Comparison of ENCODE assay signal across 8 cellular contexts in the genomic region with DNA sequence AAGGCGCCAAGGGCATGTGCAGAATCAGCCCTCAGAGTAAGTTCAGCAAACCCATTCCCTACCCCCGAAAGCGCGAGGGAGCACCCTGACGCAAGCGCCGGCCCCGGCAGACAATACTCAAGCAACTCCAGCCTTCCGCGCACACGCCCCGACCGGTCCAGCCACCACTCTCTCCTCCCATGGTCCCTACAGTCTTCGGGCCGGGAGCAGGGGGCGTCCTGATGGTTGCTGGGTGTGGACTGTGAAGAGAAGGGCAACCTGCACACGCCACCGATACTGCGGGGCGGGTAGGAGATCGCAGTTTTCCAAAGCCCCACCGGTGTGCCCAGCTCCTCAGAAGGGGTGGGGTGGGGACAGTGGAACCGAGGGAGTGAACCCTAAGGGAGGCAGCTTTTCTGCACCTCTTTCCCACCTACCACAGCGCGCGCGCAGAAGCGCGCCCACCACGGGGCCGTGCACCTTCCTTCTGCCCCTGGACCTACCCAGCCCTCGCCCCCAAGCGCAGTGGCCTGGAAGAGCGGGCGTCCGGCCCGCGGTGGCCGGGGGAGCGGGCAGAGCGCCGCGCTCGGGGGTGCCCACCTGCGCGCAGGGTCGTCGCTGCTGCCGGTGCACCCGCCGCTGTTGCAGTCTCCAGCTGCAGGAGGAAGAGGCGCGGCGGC.
DNase-seq lines count a peak whose midpoint lies in the region; ATAC-seq and TF ChIP-seq lines count a peak whose summit lies in the region.

No MANE protein-coding gene starts in this region.

- H3K9me3 ChIP-seq in AG04450 (ENCODE audit: control insufficient read depth, insufficient read depth, low read length) (no peaks in the 10 kb centered on the region), WERI-Rb-1 (ENCODE audit: severe bottlenecking) (no peaks in the 10 kb centered on the region), suprapubic skin (no peaks in the 10 kb centered on the region)

- WGBS in suprapubic skin, result 64% methylated on average over 18 of the region's 54 CpGs

- no peak for TF ChIP-seq EP300 in suprapubic skin (IDR thresholded peaks at IDR 0.05)

- H3K27me3 Mint-ChIP-seq in dendritic cell treated with granulocyte-macrophage colony-stimulating factor and Interleukin-4, amounts not matched to agents 40 ng/mL and 50 ng/mL, for 4 days, result peaks cover 25% of the 10 kb centered on the region

- no peak for TF ChIP-seq CTCF in AG04450 (IDR thresholded peaks at IDR 0.05; ENCODE audit: low read depth, low read length)
- TF ChIP-seq CTCF in WERI-Rb-1 (IDR thresholded peaks at IDR 0.05; ENCODE audit: low read depth, low read length), result no peak
- no peak for TF ChIP-seq CTCF in suprapubic skin (IDR thresholded peaks at IDR 0.05)

- H3K27me3 ChIP-seq in AG04450 (ENCODE audit: control insufficient read depth, insufficient read depth, low read length) (no peaks in the 10 kb centered on the region), WERI-Rb-1 (ENCODE audit: insufficient read depth, low read depth, severe bottlenecking) (peaks cover 7% of the 10 kb centered on the region), suprapubic skin (no peaks in the 10 kb centered on the region)

- H3K4me3 ChIP-seq in AG04450 (ENCODE audit: low read depth, low read length), result peak overlapping the region; percentile 77
- H3K4me3 ChIP-seq in WERI-Rb-1 (ENCODE audit: low read depth, low read length), result peak overlapping the region; percentile 56
- peak overlapping the region; percentile 70 for H3K4me3 ChIP-seq in suprapubic skin

- H3K36me3 ChIP-seq in WERI-Rb-1, result no peaks in the 10 kb centered on the region; the same call in 1 of the 2 replicates
- no peaks in the 10 kb centered on the region for H3K36me3 ChIP-seq in suprapubic skin

- intact Hi-C loops in dendritic cell treated with granulocyte-macrophage colony-stimulating factor and Interleukin-4, amounts not matched to agents 40 ng/mL and 50 ng/mL, for 4 days (cut with micrococcal nuclease), result loop anchor here (5.0 kb wide), 1 partner anchor 49 kb away; no protein-coding TSS in a partner anchor

- H3K9me3 Mint-ChIP-seq in dendritic cell treated with granulocyte-macrophage colony-stimulating factor and Interleukin-4, amounts not matched to agents 40 ng/mL and 50 ng/mL, for 4 days, result no peaks in the 10 kb centered on the region

- CTCF ChIA-PET in AG04450 (lab: Charles Lee), result interaction anchor here (0.5 to 1.2 kb wide), 2 partner anchors 28 to 525 kb away, joined by 4 to 7 read pairs; no protein-coding TSS in a partner anchor

- POLR2A ChIA-PET in AG04450 (lab: Yijun Ruan, JAX), result no interaction called here

- no peaks in the 10 kb centered on the region for H3K4me1 ChIP-seq in suprapubic skin

- no peak for ATAC-seq in GM21360 (IDR thresholded peaks at IDR 0.05; ENCODE audit: unreplicated experiment)

- TF ChIP-seq POLR2A in suprapubic skin (IDR thresholded peaks at IDR 0.05), result no peak

- DNase-seq in AG04450 (ENCODE audit: low read depth, low spot score) (no peak), HK-2 (ENCODE audit: unreplicated experiment) (peak; percentile 46), WERI-Rb-1 (peak; percentile 9), lung microvascular endothelial cell (ENCODE audit: low read depth in 2 of 2) (peak; percentile 22 to 53), suprapubic skin (ENCODE audit: low spot score in 2 of 2) (no peak), 8988T (no peak)

- H3K27ac ChIP-seq in AG04450 (ENCODE audit: low read depth, low read length) (peak overlapping the region; percentile 21), WERI-Rb-1 (no peak overlapping the region), suprapubic skin (peak overlapping the region; percentile 90)

- H3K4me3 Mint-ChIP-seq in dendritic cell treated with granulocyte-macrophage colony-stimulating factor and Interleukin-4, amounts not matched to agents 40 ng/mL and 50 ng/mL, for 4 days, result peak overlapping the region; percentile 82

- H3K27ac Mint-ChIP-seq in dendritic cell treated with granulocyte-macrophage colony-stimulating factor and Interleukin-4, amounts not matched to agents 40 ng/mL and 50 ng/mL, for 4 days, result no peak overlapping the region

- H3K4me1 Mint-ChIP-seq in dendritic cell treated with granulocyte-macrophage colony-stimulating factor and Interleukin-4, amounts not matched to agents 40 ng/mL and 50 ng/mL, for 4 days (ENCODE audit: low read depth), result peaks cover 14% of the 10 kb centered on the region

- H3K36me3 Mint-ChIP-seq in dendritic cell treated with granulocyte-macrophage colony-stimulating factor and Interleukin-4, amounts not matched to agents 40 ng/mL and 50 ng/mL, for 4 days (ENCODE audit: low read depth), result no peaks in the 10 kb centered on the region

Comparison
In these comparisons a context has a peak if more than half of its experiments do, and no peak if none do; other contexts are left out.
1. DNase-seq: peak in HK-2 (single experiment), WERI-Rb-1 (single experiment) and lung microvascular endothelial cell (2 of 2); none in AG04450 (single experiment), suprapubic skin (0 of 2) and 8988T (single experiment).
2. Peak in every context shown above with its lines, with median percentiles within 50 percentile points of each other: H3K4me3 ChIP-seq.